ENCODE assay signal across 2 cellular contexts in the genomic region with DNA sequence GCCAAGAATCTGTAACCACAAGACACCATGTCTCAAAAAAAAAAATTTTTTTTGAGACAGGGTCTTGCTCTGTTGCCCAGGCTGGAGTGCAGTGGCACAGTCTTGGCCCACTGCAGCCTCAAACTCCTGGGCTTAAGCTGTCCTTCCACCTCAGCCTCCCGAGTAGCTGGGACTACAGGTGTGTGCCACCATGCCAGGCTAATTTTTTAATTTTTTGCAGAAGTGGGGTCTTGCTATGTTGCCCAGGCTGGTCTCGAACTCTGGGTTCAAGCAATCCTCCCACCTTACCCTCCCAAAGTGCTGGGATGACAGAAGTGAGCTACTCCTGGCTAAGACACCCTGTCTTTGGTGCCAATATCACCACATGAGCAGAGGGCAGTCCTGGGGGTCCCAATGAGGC.
TF ChIP-seq lines count a peak whose summit lies in the region.

No MANE protein-coding gene starts in this region.

TF ChIP-seq in HEK293, 187 proteins besides CTCF, POLR2A, EP300 and RAD21:
- peak; percentile 100 for TF ChIP-seq ZNF121 (tag by site-specific recombination; IDR thresholded peaks at IDR 0.05)
TF ChIP-seq in HEK293: peak in this region for 1; not testable (repeated sequence) for 186.

TF ChIP-seq in GM12878, 131 proteins besides CTCF, POLR2A, EP300 and RAD21:
- peak; percentile 48; the same call in 1 of the 2 replicates for TF ChIP-seq ZNF217 (IDR thresholded peaks at IDR 0.05)
